Comparison of ENCODE assay signal across 11 cellular contexts in the genomic region with DNA sequence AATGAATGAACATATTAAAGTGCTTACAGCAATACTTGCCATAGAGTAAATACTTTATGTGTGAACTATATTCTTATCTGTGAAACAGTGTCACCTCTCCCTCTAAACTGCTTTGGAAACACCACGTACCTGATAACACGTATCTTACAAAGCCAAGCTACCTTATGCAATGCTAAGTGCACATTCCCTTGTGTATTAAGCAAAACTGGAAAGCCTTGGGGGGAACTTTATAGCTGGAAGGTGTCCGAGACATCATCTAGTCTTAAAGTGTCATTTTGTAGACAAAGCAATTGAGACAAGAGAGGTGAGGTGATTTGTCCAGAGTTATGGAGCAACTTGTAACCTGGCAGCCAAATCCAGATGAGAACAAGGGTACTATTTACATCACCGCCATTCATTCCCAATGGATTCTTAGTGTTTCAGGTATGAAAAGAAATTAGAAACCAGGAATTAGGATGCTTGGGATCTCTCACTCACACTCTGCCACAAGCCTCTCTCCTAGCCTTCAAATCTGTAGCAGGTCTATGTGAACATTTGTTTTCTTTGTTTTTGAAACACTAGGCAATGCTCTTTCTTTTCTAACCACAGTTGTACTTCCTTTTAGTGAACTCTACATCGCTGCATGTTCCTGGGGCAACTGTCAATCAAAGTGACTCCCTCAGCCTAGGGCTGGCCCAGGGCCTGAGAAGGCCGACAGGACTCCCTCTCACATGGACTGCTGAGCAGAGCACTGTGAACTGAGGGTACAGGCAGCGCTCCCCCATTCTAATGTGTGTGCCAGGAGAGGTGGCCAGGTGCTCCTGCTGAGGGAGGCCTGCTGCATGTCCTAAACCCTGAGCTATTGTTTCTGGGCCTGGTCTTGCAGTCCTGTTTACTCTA. TPM values are rescaled to one million over a fixed set of nuclear protein-coding genes. Genes with fewer than 3 reads are reported as not detected.
A peak's percentile ranks its signal among the peaks of the same experiment; 100 is the strongest.
DNase-seq lines count a peak whose midpoint lies in the region; ATAC-seq lines count a peak whose summit lies in the region.
"Had no signal": no experiment of that assay in that cellular context is flagged by ENCODE, and none has a peak within 500 bp of the region (broad histone marks: within the 10 kb centered on the region; RNA-seq: fewer than 3 reads in every experiment).

No MANE protein-coding gene starts in this region.

- DNase-seq in H7, result peak; percentile 30
- DNase-seq in stimulated activated effector memory CD8-positive, alpha-beta T cell treated with anti-CD3 and anti-CD28 coated beads, Interleukin-12 subunit alpha, Interleukin-12 subunit beta, amount 100 ng/mL, for 72 hours (ENCODE audit: low spot score in 2 of 2), result no peak
- no peak for DNase-seq in activated gamma-delta T cell (lab: John Stamatoyannopoulos, UW)
- DNase-seq in activated CD4-positive, alpha-beta T cell treated with anti-CD3 and anti-CD28 coated beads, Interleukin-2, amount 50 U/mL, for 48 hours, result no peak
- no peak for DNase-seq in KG1 (lab: John Stamatoyannopoulos, UW)
- DNase-seq: activated CD8-positive, alpha-beta T cell treated with anti-CD3 and anti-CD28 coated beads for 36 hours; DND-41; glutamatergic neuron had no signal

- H3K27ac Mint-ChIP-seq in stimulated activated effector memory CD8-positive, alpha-beta T cell treated with anti-CD3 and anti-CD28 coated beads, Interleukin-12 subunit alpha, Interleukin-12 subunit beta, amount 100 ng/mL, for 72 hours, result no peak overlapping the region
- H3K27ac Mint-ChIP-seq: activated CD8-positive, alpha-beta T cell treated with anti-CD3 and anti-CD28 coated beads for 36 hours had no signal

- ATAC-seq in GM19025 (IDR thresholded peaks at IDR 0.05; ENCODE audit: low read depth, unreplicated experiment) (peak; percentile 79), HG03457 (IDR thresholded peaks at IDR 0.05; ENCODE audit: unreplicated experiment) (peak; percentile 57)
- peak; percentile 28 for ATAC-seq in stimulated activated effector memory CD8-positive, alpha-beta T cell treated with anti-CD3 and anti-CD28 coated beads, Interleukin-12 subunit alpha, Interleukin-12 subunit beta, amount 100 ng/mL, for 72 hours

- no peaks in the 10 kb centered on the region for H3K27me3 ChIP-seq in H7 (ENCODE audit: control insufficient read depth, insufficient read depth, low read length)
- H3K27me3 ChIP-seq: breast epithelium had no signal

- H3K4me1 Mint-ChIP-seq in stimulated activated effector memory CD8-positive, alpha-beta T cell treated with anti-CD3 and anti-CD28 coated beads, Interleukin-12 subunit alpha, Interleukin-12 subunit beta, amount 100 ng/mL, for 72 hours, result no peaks in the 10 kb centered on the region

- H3K36me3 ChIP-seq in H7 (replicated peaks; ENCODE audit: control insufficient read depth, insufficient read depth, low read length), result no peaks in the 10 kb centered on the region
- H3K36me3 ChIP-seq: breast epithelium had no signal

- H3K36me3 Mint-ChIP-seq in stimulated activated effector memory CD8-positive, alpha-beta T cell treated with anti-CD3 and anti-CD28 coated beads, Interleukin-12 subunit alpha, Interleukin-12 subunit beta, amount 100 ng/mL, for 72 hours, result no peaks in the 10 kb centered on the region

- no peaks in the 10 kb centered on the region for H3K9me3 Mint-ChIP-seq in stimulated activated effector memory CD8-positive, alpha-beta T cell treated with anti-CD3 and anti-CD28 coated beads, Interleukin-12 subunit alpha, Interleukin-12 subunit beta, amount 100 ng/mL, for 72 hours

- no peak overlapping the region for H3K4me3 Mint-ChIP-seq in stimulated activated effector memory CD8-positive, alpha-beta T cell treated with anti-CD3 and anti-CD28 coated beads, Interleukin-12 subunit alpha, Interleukin-12 subunit beta, amount 100 ng/mL, for 72 hours
- H3K4me3 Mint-ChIP-seq: activated CD8-positive, alpha-beta T cell treated with anti-CD3 and anti-CD28 coated beads for 36 hours had no signal

- H3K4me3 ChIP-seq in H7 (ENCODE audit: insufficient read depth, low read depth, low read length), result no peak overlapping the region
- H3K4me3 ChIP-seq: breast epithelium had no signal

RNA-seq across cellular contexts. Expression of gene MGLL, which starts 13.9 kb away (rescaled TPM):
- 0.07 and 0.31 TPM in 2 replicates for total RNA-seq in H7 (2014; rRNA removed; shearing (Covaris generic))

Comparison
In these comparisons a context has a peak if more than half of its experiments do, and no peak if none do; other contexts are left out.
1. ATAC-seq: peak in every context shown above with its lines; median percentile 79 in GM19025; 57 in HG03457; 28 in stimulated activated effector memory CD8-positive, alpha-beta T cell treated with anti-CD3 and anti-CD28 coated beads, Interleukin-12 subunit alpha, Interleukin-12 subunit beta, amount 100 ng/mL, for 72 hours.